Comparison of ENCODE assay signal across 28 cellular contexts in genomic region chr22:49049691-49050090, GRCh38.
"Had no signal": no experiment of that assay in that cellular context is flagged by ENCODE, and none has a peak within 500 bp of the region (broad histone marks: within the 10 kb centered on the region; RNA-seq: fewer than 3 reads in every experiment).

No MANE protein-coding gene starts in this region.

- DNase-seq: hypothalamus; immature natural killer cell; kidney; left colon; left lung; mesendoderm; midbrain; mucosa of descending colon; naive thymus-derived CD4-positive, alpha-beta T cell; nephron progenitor cell; ovary; retina; right cardiac atrium; sigmoid colon; small intestine; spleen; stimulated activated CD4-positive, alpha-beta T cell treated with anti-CD3 and anti-CD28 coated beads, Interleukin-4, amount 100 ng/mL, for 24 hours; stimulated activated naive CD4-positive, alpha-beta T cell; trophoblast cell had no signal

- H3K4me3 Mint-ChIP-seq: nephron progenitor cell; neural progenitor cell; stimulated activated effector memory CD8-positive, alpha-beta T cell treated with anti-CD3 and anti-CD28 coated beads, Interleukin-12 subunit alpha, Interleukin-12 subunit beta, amount 100 ng/mL, for 72 hours; stimulated activated naive CD8-positive, alpha-beta T cell treated with anti-CD3 and anti-CD28 coated beads, Interleukin-15, Interleukin-2, amounts not matched to agents 100 ng/mL and 50 ng/mL, for 24 hours had no signal

- H3K9ac ChIP-seq: neural progenitor cell had no signal

- H3K27me3 Mint-ChIP-seq: stimulated activated naive CD8-positive, alpha-beta T cell treated with anti-CD3 and anti-CD28 coated beads, Interleukin-15, Interleukin-2, amounts not matched to agents 100 ng/mL and 50 ng/mL, for 24 hours had no signal

- H3K27ac Mint-ChIP-seq: immature natural killer cell; naive thymus-derived CD4-positive, alpha-beta T cell; nephron progenitor cell; neural progenitor cell; stimulated activated effector memory CD8-positive, alpha-beta T cell treated with anti-CD3 and anti-CD28 coated beads, Interleukin-12 subunit alpha, Interleukin-12 subunit beta, amount 100 ng/mL, for 72 hours; stimulated activated naive CD8-positive, alpha-beta T cell treated with anti-CD3 and anti-CD28 coated beads, Interleukin-15, Interleukin-2, amounts not matched to agents 100 ng/mL and 50 ng/mL, for 24 hours had no signal

- H3K4me3 ChIP-seq: left lung, lung, mucosa of descending colon, neural progenitor cell, ovary, prostate gland, sigmoid colon, spleen, suprapubic skin, thoracic aorta, tibial artery, vagina had no signal

- H2AFZ ChIP-seq: neural progenitor cell had no signal

- H3K9me3 ChIP-seq: left lung, mucosa of descending colon, ovary, prostate gland, sigmoid colon, spleen, suprapubic skin, thoracic aorta, tibial artery, vagina had no signal

- H3K36me3 ChIP-seq: left lung, neural progenitor cell, ovary, prostate gland, sigmoid colon, spleen, suprapubic skin, thoracic aorta, tibial artery, vagina had no signal

- ATAC-seq: left colon; left lung; mucosa of descending colon; naive thymus-derived CD4-positive, alpha-beta T cell; right cardiac atrium; stimulated activated effector memory CD8-positive, alpha-beta T cell treated with anti-CD3 and anti-CD28 coated beads, Interleukin-12 subunit alpha, Interleukin-12 subunit beta, amount 100 ng/mL, for 72 hours had no signal

- H3K9me3 Mint-ChIP-seq: immature natural killer cell; naive thymus-derived CD4-positive, alpha-beta T cell; nephron progenitor cell; neural progenitor cell; stimulated activated effector memory CD8-positive, alpha-beta T cell treated with anti-CD3 and anti-CD28 coated beads, Interleukin-12 subunit alpha, Interleukin-12 subunit beta, amount 100 ng/mL, for 72 hours; stimulated activated naive CD8-positive, alpha-beta T cell treated with anti-CD3 and anti-CD28 coated beads, Interleukin-15, Interleukin-2, amounts not matched to agents 100 ng/mL and 50 ng/mL, for 24 hours had no signal

- H3K4me1 ChIP-seq: left lung, neural progenitor cell, prostate gland, sigmoid colon, spleen, suprapubic skin, tibial artery, vagina had no signal

- H3K27ac ChIP-seq: left lung, neural progenitor cell, ovary, prostate gland, sigmoid colon, spleen, suprapubic skin, thoracic aorta, tibial artery, vagina had no signal

- H3K36me3 Mint-ChIP-seq: immature natural killer cell; neural progenitor cell; stimulated activated effector memory CD8-positive, alpha-beta T cell treated with anti-CD3 and anti-CD28 coated beads, Interleukin-12 subunit alpha, Interleukin-12 subunit beta, amount 100 ng/mL, for 72 hours had no signal

- H3K4me2 ChIP-seq: neural progenitor cell had no signal

- H3K27me3 ChIP-seq: neural progenitor cell, ovary, vagina had no signal
